In the genomic region with DNA sequence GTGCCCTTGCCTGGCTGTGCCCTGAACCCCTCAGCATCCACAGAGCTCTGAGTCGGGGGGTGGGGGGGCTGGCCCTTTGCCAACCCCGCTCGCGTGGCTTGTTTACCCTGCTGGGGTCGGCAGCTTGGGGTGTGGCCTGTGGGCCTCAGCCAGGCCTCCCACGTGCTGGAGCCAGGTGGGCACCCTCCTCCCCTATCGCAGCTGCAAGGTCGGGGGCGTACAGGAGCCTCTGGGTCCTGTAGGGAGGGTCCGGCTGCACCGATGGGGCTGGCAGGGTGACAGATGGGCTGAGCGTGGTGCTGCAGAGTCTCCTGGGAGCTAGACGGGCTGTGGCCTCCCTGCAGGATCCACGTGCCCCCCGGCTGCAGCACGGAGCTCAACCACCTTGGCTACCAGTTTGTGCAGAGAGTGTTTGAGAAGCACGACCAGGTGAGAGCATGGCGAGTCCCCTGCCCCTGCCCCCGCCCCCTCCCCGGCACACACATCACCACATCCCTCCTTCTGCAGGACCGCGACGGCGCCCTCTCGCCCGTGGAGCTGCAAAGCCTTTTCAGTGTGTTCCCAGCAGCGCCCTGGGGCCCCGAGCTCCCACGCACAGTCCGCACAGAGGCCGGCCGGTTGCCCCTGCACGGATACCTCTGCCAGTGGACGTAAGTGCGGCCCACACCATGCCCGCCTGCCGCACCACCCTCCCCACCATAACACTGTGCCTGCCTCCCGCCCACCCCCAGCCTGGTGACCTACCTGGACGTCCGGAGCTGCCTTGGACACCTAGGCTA, we compare ENCODE assay signal across 1 cellular context.
TF ChIP-seq lines count a peak whose summit lies in the region.

No MANE protein-coding gene starts in this region.

TF ChIP-seq in IMR-90, 13 proteins besides CTCF, POLR2A, EP300 and RAD21:
- TF ChIP-seq RFX5 (IDR thresholded peaks at IDR 0.05; ENCODE audit: low read depth, low read length) (no peak), NFE2L2 (IDR thresholded peaks at IDR 0.05; ENCODE audit: low read depth, low read length) (no peak), MXI1 (IDR thresholded peaks at IDR 0.05; ENCODE audit: borderline replicate concordance, low read depth, low read length) (no peak), BHLHE40 (IDR thresholded peaks at IDR 0.05; ENCODE audit: low read depth, low read length) (no peak), RCOR1 (IDR thresholded peaks at IDR 0.05; ENCODE audit: insufficient replicate concordance, low read length) (no peak), CHD1 (IDR thresholded peaks at IDR 0.05; ENCODE audit: low read depth, low read length) (no peak)
TF ChIP-seq in IMR-90: peak in this region for 0.
